In the genomic region with DNA sequence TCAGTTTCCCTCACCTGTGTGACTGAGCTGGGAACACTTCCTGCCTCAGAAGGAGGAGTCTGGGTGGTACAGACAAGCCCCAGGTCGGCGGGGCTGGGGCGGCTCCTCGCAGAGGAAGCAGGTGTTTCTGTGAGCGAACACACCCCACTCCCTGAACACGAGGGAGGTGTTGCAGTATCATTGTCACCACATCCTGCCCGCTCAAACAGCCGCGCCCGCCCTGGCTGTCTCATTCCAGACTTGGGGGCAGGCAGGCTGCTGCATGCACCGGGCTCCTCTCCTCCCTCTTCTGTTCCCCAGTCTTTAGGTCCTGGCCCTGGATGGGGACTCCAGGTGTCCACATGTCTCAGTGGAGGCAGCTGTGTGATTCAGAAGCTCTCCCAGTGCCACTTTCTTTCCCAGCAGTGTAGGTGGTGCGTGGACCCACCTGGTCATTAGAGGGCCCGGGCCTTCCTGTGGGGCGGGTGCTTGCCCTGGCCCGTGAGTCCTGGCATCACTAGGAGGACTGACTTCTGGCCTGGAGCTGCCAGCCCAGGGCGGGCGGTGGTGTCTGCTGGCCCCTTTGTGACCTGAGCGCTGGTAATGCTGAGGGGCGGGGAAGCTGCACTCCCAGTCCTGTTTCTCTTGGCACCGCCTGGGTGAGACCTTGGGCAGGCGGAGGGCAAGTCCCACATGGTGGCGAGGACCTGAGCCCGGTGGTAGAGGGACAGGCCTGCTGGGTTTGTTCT, we compare ENCODE assay signal across 8 cellular contexts. TPM values are rescaled to one million over a fixed set of nuclear protein-coding genes. Genes with fewer than 3 reads are reported as not detected.
DNase-seq lines count a peak whose midpoint lies in the region; ATAC-seq, FAIRE-seq and TF ChIP-seq lines count a peak whose summit lies in the region.

No MANE protein-coding gene starts in this region.

- H3K4me1 Mint-ChIP-seq in T-helper 17 cell: peaks cover 45% of the 10 kb centered on the region
- peaks cover 34 to 38% of the 10 kb centered on the region in 2 donors for H3K4me1 Mint-ChIP-seq in natural killer cell treated with Interleukin-12 subunit alpha and Interleukin-12 subunit beta and Interleukin-15 and Interleukin-18, amount 100 ng/mL, for 72 hours (ENCODE audit: low read depth in 2 of 2)
- no peaks in the 10 kb centered on the region for H3K4me1 Mint-ChIP-seq in Caco-2 (ENCODE audit: low read depth, unreplicated experiment)

- 42 to 54% methylated on average over 6 to 21 of the region's 23 CpGs for WGBS in upper lobe of left lung, 2 donors

- peak overlapping the region; percentile 79 for H3K4me3 Mint-ChIP-seq in T-helper 17 cell
- H3K4me3 Mint-ChIP-seq in natural killer cell treated with Interleukin-12 subunit alpha and Interleukin-12 subunit beta and Interleukin-15 and Interleukin-18, amount 100 ng/mL, for 72 hours: peak overlapping the region; percentile 69
- no peak overlapping the region for H3K4me3 Mint-ChIP-seq in Caco-2 (ENCODE audit: unreplicated experiment)

- H3K27ac Mint-ChIP-seq in T-helper 17 cell (peak overlapping the region; percentile 91), Caco-2 (ENCODE audit: unreplicated experiment) (no peak overlapping the region)
- H3K27ac Mint-ChIP-seq in natural killer cell treated with Interleukin-12 subunit alpha and Interleukin-12 subunit beta and Interleukin-15 and Interleukin-18, amount 100 ng/mL, for 72 hours: peak overlapping the region; percentile 82 to 91

- POLR2A ChIA-PET in Caco-2 (lab: Charles Lee): no interaction called here

- H3K27me3 ChIP-seq in upper lobe of left lung: no peaks in the 10 kb centered on the region
- H3K27me3 ChIP-seq in Caco-2 (replicated peaks; ENCODE audit: control insufficient read depth, insufficient read depth, low read length): no peaks in the 10 kb centered on the region

- H3K9me3 ChIP-seq in T-helper 17 cell (ENCODE audit: control insufficient read depth, low read length, poor library complexity, severe bottlenecking) (no peaks in the 10 kb centered on the region), upper lobe of left lung (no peaks in the 10 kb centered on the region), Caco-2 (no peaks in the 10 kb centered on the region)

- peaks cover 3 to 40% (median 11%) of the 10 kb centered on the region in 4 donors for H3K36me3 ChIP-seq in upper lobe of left lung
- H3K36me3 ChIP-seq in Caco-2 (ENCODE audit: control insufficient read depth, insufficient read depth, low read length): no peaks in the 10 kb centered on the region; the same call in 1 of the 2 replicates

- peaks cover 38 to 62% (median 53%) of the 10 kb centered on the region in 4 donors for H3K4me1 ChIP-seq in upper lobe of left lung
- no peaks in the 10 kb centered on the region for H3K4me1 ChIP-seq in Caco-2

- peak; percentile 65 to 73 (median 72) for DNase-seq in T-helper 17 cell
- DNase-seq in natural killer cell treated with Interleukin-12 subunit alpha and Interleukin-12 subunit beta and Interleukin-15 and Interleukin-18, amount 100 ng/mL, for 72 hours (ENCODE audit: low spot score): peak; percentile 85
- peak; percentile 68 to 87 for DNase-seq in upper lobe of left lung
- DNase-seq in Caco-2: no peak
- no peak for DNase-seq in HTR-8/SVneo (ENCODE audit: insufficient read length, low spot score)

- no peaks in the 10 kb centered on the region for H3K36me3 Mint-ChIP-seq in T-helper 17 cell (ENCODE audit: low read depth)
- peaks cover 2% of the 10 kb centered on the region for H3K36me3 Mint-ChIP-seq in natural killer cell treated with Interleukin-12 subunit alpha and Interleukin-12 subunit beta and Interleukin-15 and Interleukin-18, amount 100 ng/mL, for 72 hours
- peaks cover 6% of the 10 kb centered on the region for H3K36me3 Mint-ChIP-seq in Caco-2 (ENCODE audit: insufficient read depth, unreplicated experiment)

- peak; percentile 74 for ATAC-seq in GM19023 (IDR thresholded peaks at IDR 0.05; ENCODE audit: unreplicated experiment)
- peak; percentile 82 for ATAC-seq in HG03066 (IDR thresholded peaks at IDR 0.05; ENCODE audit: low read depth, unreplicated experiment)
- peak; percentile 96 for ATAC-seq in T-helper 17 cell
- ATAC-seq in natural killer cell treated with Interleukin-12 subunit alpha and Interleukin-12 subunit beta and Interleukin-15 and Interleukin-18, amount 100 ng/mL, for 72 hours: peak; percentile 87 to 96
- peak; percentile 57 to 75 for ATAC-seq in upper lobe of left lung (ENCODE audit: low FRiP score in 2 of 2)

- TF ChIP-seq EP300 in upper lobe of left lung (IDR thresholded peaks at IDR 0.05): peak in 2 of 4 donors; percentile 49 to 56

- H3K9me3 Mint-ChIP-seq in natural killer cell treated with Interleukin-12 subunit alpha and Interleukin-12 subunit beta and Interleukin-15 and Interleukin-18, amount 100 ng/mL, for 72 hours: no peaks in the 10 kb centered on the region
- no peaks in the 10 kb centered on the region for H3K9me3 Mint-ChIP-seq in Caco-2 (ENCODE audit: unreplicated experiment)

- H3K27me3 Mint-ChIP-seq in T-helper 17 cell (no peaks in the 10 kb centered on the region), Caco-2 (ENCODE audit: insufficient read depth, unreplicated experiment) (no peaks in the 10 kb centered on the region)
- no peaks in the 10 kb centered on the region for H3K27me3 Mint-ChIP-seq in natural killer cell treated with Interleukin-12 subunit alpha and Interleukin-12 subunit beta and Interleukin-15 and Interleukin-18, amount 100 ng/mL, for 72 hours

- BruUV-seq in Caco-2 (replicated peaks; lab: Mats Ljungman, UMichigan): no TSS peak

- H3K4me3 ChIP-seq in upper lobe of left lung: peak overlapping the region in 1 of 4 donors; percentile 3
- H3K4me3 ChIP-seq in Caco-2 (ENCODE audit: low read depth, low read length): no peak overlapping the region

- peak in 1 of 4 donors; percentile 59 for TF ChIP-seq POLR2A in upper lobe of left lung (IDR thresholded peaks at IDR 0.05)

- intact Hi-C loops in Caco-2 (cut with micrococcal nuclease; ENCODE audit: unreplicated experiment): no loop called here

- no peak for FAIRE-seq in HTR-8/SVneo (lab: Jason Lieb, UNC)

- TF ChIP-seq CTCF in upper lobe of left lung (IDR thresholded peaks at IDR 0.05) (no peak), Caco-2 (IDR thresholded peaks at IDR 0.05; ENCODE audit: insufficient read depth in 1 of 2, low read depth in 1 of 2, low read length in 1 of 2, severe bottlenecking in 1 of 2, unreplicated experiment in 1 of 2) (no peak)

- H3K27ac ChIP-seq in angular gyrus (ENCODE audit: low read depth, low read length) (peak overlapping the region; percentile 62), upper lobe of left lung (peak overlapping the region; percentile 63 to 90 (median 82))

- CTCF ChIA-PET in Caco-2 (lab: Charles Lee): no interaction called here

RNA-seq across cellular contexts. Expression of a gene that starts 18.3 kb away (rescaled TPM):
- total RNA-seq in T-helper 17 cell (under 1 TPM in 1 of 2 donors, not detected in 1; 0.45 TPM), upper lobe of left lung (100 to 1,000 TPM in 1 of 6 donors, 10 to 100 TPM in 5; 27.6 to 286 (median 57.7) TPM), Caco-2 (2022) (0.59 and 0.63 TPM in 2 replicates)
- 1 to 10 TPM in 1 of 2 donors, under 1 TPM in 1; 0.24 to 1.1 TPM for total RNA-seq in natural killer cell treated with Interleukin-12 subunit alpha and Interleukin-12 subunit beta and Interleukin-15 and Interleukin-18, amount 100 ng/mL, for 72 hours

RNA-seq across cellular contexts. Expression of a gene that starts 20.6 kb away (rescaled TPM):
- 10 to 100 TPM; 28.9 to 30.3 TPM for total RNA-seq in T-helper 17 cell
- 10 to 100 TPM; 25.6 to 28.2 TPM for total RNA-seq in natural killer cell treated with Interleukin-12 subunit alpha and Interleukin-12 subunit beta and Interleukin-15 and Interleukin-18, amount 100 ng/mL, for 72 hours
- 100 to 1,000 TPM in 2 of 6 donors, 10 to 100 TPM in 4; 49.0 to 132 (median 67.0) TPM for total RNA-seq in upper lobe of left lung
- total RNA-seq in Caco-2 (2022): 21.9 and 22.4 TPM in 2 replicates

RNA-seq across cellular contexts. Expression of a gene that starts 20.8 kb away (rescaled TPM):
- total RNA-seq in T-helper 17 cell (1 to 10 TPM; 4.8 to 5.7 TPM), upper lobe of left lung (10 to 100 TPM in 1 of 6 donors, 1 to 10 TPM in 5; 3.9 to 10.5 (median 5.4) TPM), Caco-2 (2022) (6.9 and 7.8 TPM in 2 replicates)
- total RNA-seq in natural killer cell treated with Interleukin-12 subunit alpha and Interleukin-12 subunit beta and Interleukin-15 and Interleukin-18, amount 100 ng/mL, for 72 hours: 10 to 100 TPM in 1 of 2 donors, 1 to 10 TPM in 1; 6.7 to 19.9 TPM

RNA-seq across cellular contexts. Expression of a gene that starts 44.9 kb away (rescaled TPM):
- total RNA-seq in T-helper 17 cell (1 to 10 TPM; 5.1 to 7.4 TPM), upper lobe of left lung (10 to 100 TPM in 5 of 6 donors, 1 to 10 TPM in 1; 5.7 to 24.5 (median 12.3) TPM), Caco-2 (2022) (25.9 and 27.2 TPM in 2 replicates)
- total RNA-seq in natural killer cell treated with Interleukin-12 subunit alpha and Interleukin-12 subunit beta and Interleukin-15 and Interleukin-18, amount 100 ng/mL, for 72 hours: 10 to 100 TPM in 1 of 2 donors, 1 to 10 TPM in 1; 8.7 to 11.5 TPM

RNA-seq across cellular contexts. Expression of a gene that starts 45.0 kb away (rescaled TPM):
- total RNA-seq in T-helper 17 cell (10 to 100 TPM; 62.2 to 75.1 TPM), upper lobe of left lung (100 to 1,000 TPM in 1 of 6 donors, 10 to 100 TPM in 5; 30.4 to 225 (median 50.1) TPM), Caco-2 (2022) (80.9 and 85.7 TPM in 2 replicates)
- 100 to 1,000 TPM; 103 to 143 TPM for total RNA-seq in natural killer cell treated with Interleukin-12 subunit alpha and Interleukin-12 subunit beta and Interleukin-15 and Interleukin-18, amount 100 ng/mL, for 72 hours

Comparison
In these comparisons a context has a peak if more than half of its experiments do, and no peak if none do; other contexts are left out.
1. DNase-seq: peak in T-helper 17 cell (3 of 3), natural killer cell treated with Interleukin-12 subunit alpha and Interleukin-12 subunit beta and Interleukin-15 and Interleukin-18, amount 100 ng/mL, for 72 hours (single experiment) and upper lobe of left lung (2 of 2); none in Caco-2 (0 of 2) and HTR-8/SVneo (single experiment).
2. RNA of a gene that starts 18.3 kb away (total RNA-seq): 27.6 to 286 TPM in upper lobe of left lung; 0.24 to 1.1 TPM in natural killer cell treated with Interleukin-12 subunit alpha and Interleukin-12 subunit beta and Interleukin-15 and Interleukin-18, amount 100 ng/mL, for 72 hours, 0.59 to 0.63 TPM in Caco-2 and 0.45 TPM in T-helper 17 cell; every median in the first group is over 10 times any median in the second.
3. Peak in every context shown above with its lines, with median percentiles within 50 percentile points of each other: ATAC-seq.